ENCODE assay signal across 15 cellular contexts in genomic region chr6:41450581-41450980, GRCh38.
"Had no signal": no experiment of that assay in that cellular context is flagged by ENCODE, and none has a peak within 500 bp of the region (broad histone marks: within the 10 kb centered on the region; RNA-seq: fewer than 3 reads in every experiment).

No MANE protein-coding gene starts in this region.

- H3K36me3 ChIP-seq: ovary, tibial artery had no signal

- DNase-seq: activated CD4-positive, alpha-beta T cell treated with anti-CD3 and anti-CD28 coated beads, Interleukin-2, amount 50 U/mL, for 1 hour; activated CD4-positive, CD25-positive, alpha-beta regulatory T cell; activated naive CD4-positive, alpha-beta T cell treated with anti-CD3 and anti-CD28 coated beads, Interleukin-2, amount 50 U/mL, for 16 hours; activated T-cell treated with anti-CD3 and anti-CD28 coated beads, Interleukin-2, amount 50 U/mL, for 1 hour; hippocampal formation; ovary; SIG-M5; small intestine; T-helper 2 cell; tibial artery had no signal

- H3K27me3 ChIP-seq: ovary, tibial artery had no signal

- H3K4me3 ChIP-seq: lung, ovary had no signal

- ATAC-seq: esophagus mucosa; natural killer cell treated with Interleukin-12 subunit alpha and Interleukin-12 subunit beta and Interleukin-15 and Interleukin-18, amount 100 ng/mL, for 72 hours had no signal

- H3K9me3 ChIP-seq: ovary, tibial artery had no signal

- FAIRE-seq: endometrium, small intestine, TTC549 had no signal
